ENCODE assay signal across 2 cellular contexts in genomic region chr12:120979862-120980696, GRCh38.
A peak's percentile ranks its signal among the peaks of the same experiment; 100 is the strongest.
TF ChIP-seq lines count a peak whose summit lies in the region.

No MANE protein-coding gene starts in this region.

TF ChIP-seq in K562, 482 proteins besides CTCF, POLR2A, EP300 and RAD21:
- TF ChIP-seq ZNF512 (tag; IDR thresholded peaks at IDR 0.05) (no peak), DLX4 (CRISPR knock-in tag; IDR thresholded peaks at IDR 0.05) (no peak), HMG20A (CRISPR knock-in tag; conservative IDR thresholded peaks at IDR 0.05) (no peak), ADNP (tag; IDR thresholded peaks at IDR 0.05) (no peak), REST (CRISPR knock-in tag; IDR thresholded peaks at IDR 0.05; ENCODE audit: low read depth) (0 out of 2 replicates have a peak, but pooled peaks have one; percentile 50), E2F5 (CRISPR knock-in tag; IDR thresholded peaks at IDR 0.05) (no peak), YY1 (IDR thresholded peaks at IDR 0.05; ENCODE audit: borderline replicate concordance in 1 of 3, control insufficient read depth in 1 of 3, extremely low read depth in 1 of 3, insufficient read depth in 3 of 3, insufficient read length in 1 of 3, insufficient replicate concordance in 2 of 3, low read depth in 1 of 3, low read length in 2 of 3) (no peak), SMARCC2 (IDR thresholded peaks at IDR 0.05; ENCODE audit: low read depth) (no peak), BHLHE40 (IDR thresholded peaks at IDR 0.05; ENCODE audit: low read length) (no peak), MIER1 (IDR thresholded peaks at IDR 0.05; ENCODE audit: low read depth) (0 out of 2 replicates have a peak, but pooled peaks have one; percentile 39), CUX1 (CRISPR knock-in tag; IDR thresholded peaks at IDR 0.05) (no peak), ZBTB8A (IDR thresholded peaks at IDR 0.05; ENCODE audit: partially characterized antibody) (no peak), CSDE1 (IDR thresholded peaks at IDR 0.05) (no peak)
TF ChIP-seq in K562: peak in this region for 2.

TF ChIP-seq in HepG2, 621 proteins besides CTCF, POLR2A, EP300 and RAD21 (continues in another document):
- TF ChIP-seq ZSCAN30 (CRISPR knock-in tag; IDR thresholded peaks at IDR 0.05) (no peak; the same call in 1 of the 2 replicates), ZNF329 (CRISPR knock-in tag; IDR thresholded peaks at IDR 0.05; ENCODE audit: low read depth) (0 out of 2 replicates have a peak, but pooled peaks have one; percentile 4), ATM (IDR thresholded peaks at IDR 0.05; ENCODE audit: borderline replicate concordance) (no peak), YY1 (IDR thresholded peaks at IDR 0.05; ENCODE audit: insufficient read depth, insufficient replicate concordance, low read depth, low read length) (no peak), MBD4 (IDR thresholded peaks at IDR 0.05; ENCODE audit: borderline replicate concordance, low read length) (no peak), TCF12 (IDR thresholded peaks at IDR 0.05) (no peak), TCF12 (CRISPR knock-in tag; IDR thresholded peaks at IDR 0.05) (no peak), ZNF552 (CRISPR knock-in tag; IDR thresholded peaks at IDR 0.05; ENCODE audit: borderline replicate concordance) (no peak), PHB2 (IDR thresholded peaks at IDR 0.05; ENCODE audit: partially characterized antibody) (no peak), HMG20B (CRISPR knock-in tag; conservative IDR thresholded peaks at IDR 0.05) (0 out of 2 replicates have a peak, but pooled peaks have one; percentile 44), HDAC6 (IDR thresholded peaks at IDR 0.05; ENCODE audit: low read depth, low read length) (no peak), SIX4 (CRISPR knock-in tag; IDR thresholded peaks at IDR 0.05) (peak; percentile 63; the same call in 1 of the 2 replicates), MAF1 (CRISPR knock-in tag; IDR thresholded peaks at IDR 0.05; ENCODE audit: borderline replicate concordance) (no peak), RFXANK (CRISPR knock-in tag; IDR thresholded peaks at IDR 0.05) (0 out of 2 replicates have a peak, but pooled peaks have one; percentile 28), STAG1 (CRISPR knock-in tag; IDR thresholded peaks at IDR 0.05) (no peak), CENPBD1 (CRISPR knock-in tag; IDR thresholded peaks at IDR 0.05; ENCODE audit: borderline replicate concordance, low read depth) (no peak), RAD51 (IDR thresholded peaks at IDR 0.05; ENCODE audit: borderline replicate concordance) (no peak), TARDBP (CRISPR knock-in tag; IDR thresholded peaks at IDR 0.05) (peak; percentile 90), ZNF333 (CRISPR knock-in tag; IDR thresholded peaks at IDR 0.05; ENCODE audit: borderline replicate concordance) (no peak), JUN (CRISPR knock-in tag; IDR thresholded peaks at IDR 0.05) (no peak), NONO (IDR thresholded peaks at IDR 0.05) (no peak), NONO (CRISPR knock-in tag; conservative IDR thresholded peaks at IDR 0.05) (no peak), ZNF577 (CRISPR knock-in tag; IDR thresholded peaks at IDR 0.05; ENCODE audit: borderline replicate concordance, low read depth) (no peak), GATAD2A (CRISPR knock-in tag; IDR thresholded peaks at IDR 0.05) (peak; percentile 62), DRAP1 (CRISPR knock-in tag; IDR thresholded peaks at IDR 0.05) (no peak), ZHX2 (IDR thresholded peaks at IDR 0.05; ENCODE audit: low read depth) (no peak), ZHX2 (CRISPR knock-in tag; IDR thresholded peaks at IDR 0.05; ENCODE audit: borderline replicate concordance) (peak; percentile 71; the same call in 1 of the 2 replicates), ELF3 (CRISPR knock-in tag; IDR thresholded peaks at IDR 0.05) (peak; percentile 34; the same call in 1 of the 2 replicates), XRCC5 (optimal IDR thresholded peaks at IDR 0.05; ENCODE audit: low read length) (no peak), SRSF9 (IDR thresholded peaks at IDR 0.05; ENCODE audit: borderline replicate concordance, insufficient read depth, low read depth, low read length, poor library complexity, severe bottlenecking) (no peak), ZC3H13 (CRISPR knock-in tag; IDR thresholded peaks at IDR 0.05) (peak; percentile 77), ARID4A (CRISPR knock-in tag; IDR thresholded peaks at IDR 0.05; ENCODE audit: borderline replicate concordance) (peak; percentile 70; the same call in 1 of the 2 replicates), ZNF260 (CRISPR knock-in tag; IDR thresholded peaks at IDR 0.05; ENCODE audit: borderline replicate concordance, low read depth) (no peak), PITX1 (CRISPR knock-in tag; IDR thresholded peaks at IDR 0.05) (0 out of 2 replicates have a peak, but pooled peaks have one; percentile 51), ZNF644 (CRISPR knock-in tag; IDR thresholded peaks at IDR 0.05; ENCODE audit: low read depth) (no peak), ZFYVE20 (CRISPR knock-in tag; IDR thresholded peaks at IDR 0.05; ENCODE audit: borderline replicate concordance, low read depth) (no peak), ATF7-NPFF (CRISPR knock-in tag; IDR thresholded peaks at IDR 0.05; ENCODE audit: low read depth) (peak; percentile 51; the same call in 1 of the 2 replicates), HOXA3 (CRISPR knock-in tag; IDR thresholded peaks at IDR 0.05) (peak; percentile 64), MXI1 (IDR thresholded peaks at IDR 0.05; ENCODE audit: borderline replicate concordance, low read depth, low read length) (peak; percentile 52; the same call in 1 of the 3 replicates), AGO2 (optimal IDR thresholded peaks at IDR 0.05; ENCODE audit: low read depth, low read length) (peak; percentile 81), ZNF337 (CRISPR knock-in tag; IDR thresholded peaks at IDR 0.05; ENCODE audit: borderline replicate concordance, low read depth) (no peak), ZNF501 (CRISPR knock-in tag; IDR thresholded peaks at IDR 0.05) (0 out of 2 replicates have a peak, but pooled peaks have one; percentile 16), ZNF678 (CRISPR knock-in tag; IDR thresholded peaks at IDR 0.05) (no peak), SNRNP70 (IDR thresholded peaks at IDR 0.05; ENCODE audit: low read depth, low read length) (no peak), TRIM24 (CRISPR knock-in tag; IDR thresholded peaks at IDR 0.05) (no peak), FOXO1 (CRISPR knock-in tag; IDR thresholded peaks at IDR 0.05) (0 out of 2 replicates have a peak, but pooled peaks have one; percentile 25), ZNF780A (CRISPR knock-in tag; IDR thresholded peaks at IDR 0.05) (no peak), TCF7 (IDR thresholded peaks at IDR 0.05; ENCODE audit: low read depth) (no peak), STAT5B (CRISPR knock-in tag; IDR thresholded peaks at IDR 0.05) (no peak), KLF13 (CRISPR knock-in tag; IDR thresholded peaks at IDR 0.05) (no peak), NFATC3 (CRISPR knock-in tag; IDR thresholded peaks at IDR 0.05) (no peak), ARID2 (CRISPR knock-in tag; IDR thresholded peaks at IDR 0.05; ENCODE audit: borderline replicate concordance) (peak; percentile 62; the same call in 1 of the 2 replicates), PCBP1 (IDR thresholded peaks at IDR 0.05; ENCODE audit: borderline replicate concordance, low read depth, low read length) (peak; percentile 77; the same call in 1 of the 2 replicates), TFDP1 (CRISPR knock-in tag; IDR thresholded peaks at IDR 0.05; ENCODE audit: borderline replicate concordance) (no peak), SCMH1 (CRISPR knock-in tag; IDR thresholded peaks at IDR 0.05; ENCODE audit: borderline replicate concordance) (no peak), ZNF670 (CRISPR knock-in tag; IDR thresholded peaks at IDR 0.05; ENCODE audit: borderline replicate concordance) (0 out of 2 replicates have a peak, but pooled peaks have one; percentile 49), CSRNP2 (CRISPR knock-in tag; conservative IDR thresholded peaks at IDR 0.05; ENCODE audit: low read depth) (no peak), CHD4 (IDR thresholded peaks at IDR 0.05; ENCODE audit: borderline replicate concordance, low read length) (no peak), ZNF850 (CRISPR knock-in tag; conservative IDR thresholded peaks at IDR 0.05) (0 out of 2 replicates have a peak, but pooled peaks have one; percentile 44)
